1 cellular context compared by ENCODE assay signal in the genomic region with DNA sequence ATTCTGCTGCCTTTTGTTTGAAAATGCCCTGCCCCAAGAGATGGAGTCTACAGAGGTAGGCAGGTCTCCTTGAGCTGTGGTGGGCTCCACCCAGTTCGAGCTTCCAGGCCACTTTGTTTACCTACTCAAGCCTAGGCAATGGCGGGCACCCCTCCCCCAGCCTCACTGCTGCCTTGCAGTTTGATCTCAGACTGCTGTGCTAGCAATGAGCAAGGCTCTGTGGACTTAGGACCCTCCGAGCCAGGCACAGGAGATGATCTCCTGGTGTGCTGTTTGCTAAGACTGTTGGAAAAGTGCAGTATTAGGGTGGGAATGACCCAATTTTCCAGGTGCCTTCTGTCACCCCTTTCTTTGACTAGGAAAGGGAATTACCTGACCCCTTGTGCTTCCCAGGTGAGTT.
TF ChIP-seq lines count a peak whose summit lies in the region.
"Not testable (repeated sequence)": the region's sequence is repeated elsewhere in the genome, so short reads cannot be mapped to it uniquely, and the experiment has no call there.

No MANE protein-coding gene starts in this region.

TF ChIP-seq in HepG2, 621 proteins besides CTCF, POLR2A, EP300 and RAD21 (continued from another document):
- TF ChIP-seq FOXP4 (CRISPR knock-in tag; IDR thresholded peaks at IDR 0.05) (0 out of 2 replicates have a peak, but pooled peaks have one; percentile 37), POGZ (CRISPR knock-in tag; IDR thresholded peaks at IDR 0.05) (peak; percentile 60; the same call in 1 of the 2 replicates), ZNF556 (CRISPR knock-in tag; IDR thresholded peaks at IDR 0.05; ENCODE audit: borderline replicate concordance) (0 out of 2 replicates have a peak, but pooled peaks have one; percentile 35), SOX5 (CRISPR knock-in tag; IDR thresholded peaks at IDR 0.05; ENCODE audit: borderline replicate concordance) (peak; percentile 43; the same call in 1 of the 2 replicates), HNF4G (CRISPR knock-in tag; IDR thresholded peaks at IDR 0.05; ENCODE audit: borderline replicate concordance, low read depth) (peak; percentile 64; the same call in 1 of the 2 replicates), SALL1 (CRISPR knock-in tag; IDR thresholded peaks at IDR 0.05) (peak; percentile 87), YY1 (IDR thresholded peaks at IDR 0.05; ENCODE audit: insufficient read depth, insufficient replicate concordance, low read depth, low read length) (peak; percentile 39), MTA1 (CRISPR knock-in tag; IDR thresholded peaks at IDR 0.05; ENCODE audit: borderline replicate concordance) (peak; percentile 51; the same call in 1 of the 2 replicates), FOXA3 (CRISPR knock-in tag; IDR thresholded peaks at IDR 0.05) (0 out of 2 replicates have a peak, but pooled peaks have one; percentile 9), ZMYM3 (CRISPR knock-in tag; IDR thresholded peaks at IDR 0.05) (0 out of 2 replicates have a peak, but pooled peaks have one; percentile 42), ZSCAN31 (CRISPR knock-in tag; IDR thresholded peaks at IDR 0.05; ENCODE audit: low read depth) (peak; percentile 44; the same call in 1 of the 2 replicates), HOXA3 (CRISPR knock-in tag; IDR thresholded peaks at IDR 0.05) (peak; percentile 20; the same call in 1 of the 2 replicates), ZGPAT (CRISPR knock-in tag; IDR thresholded peaks at IDR 0.05) (peak; percentile 34; the same call in 1 of the 2 replicates), FOXA1 (CRISPR knock-in tag; IDR thresholded peaks at IDR 0.05) (peak; percentile 47)
- TF ChIP-seq HNF4G (IDR thresholded peaks at IDR 0.05; ENCODE audit: borderline replicate concordance, low read depth, low read length); FOXA1 (IDR thresholded peaks at IDR 0.05): not testable (repeated sequence)
- TF ChIP-seq, protein P1, sequence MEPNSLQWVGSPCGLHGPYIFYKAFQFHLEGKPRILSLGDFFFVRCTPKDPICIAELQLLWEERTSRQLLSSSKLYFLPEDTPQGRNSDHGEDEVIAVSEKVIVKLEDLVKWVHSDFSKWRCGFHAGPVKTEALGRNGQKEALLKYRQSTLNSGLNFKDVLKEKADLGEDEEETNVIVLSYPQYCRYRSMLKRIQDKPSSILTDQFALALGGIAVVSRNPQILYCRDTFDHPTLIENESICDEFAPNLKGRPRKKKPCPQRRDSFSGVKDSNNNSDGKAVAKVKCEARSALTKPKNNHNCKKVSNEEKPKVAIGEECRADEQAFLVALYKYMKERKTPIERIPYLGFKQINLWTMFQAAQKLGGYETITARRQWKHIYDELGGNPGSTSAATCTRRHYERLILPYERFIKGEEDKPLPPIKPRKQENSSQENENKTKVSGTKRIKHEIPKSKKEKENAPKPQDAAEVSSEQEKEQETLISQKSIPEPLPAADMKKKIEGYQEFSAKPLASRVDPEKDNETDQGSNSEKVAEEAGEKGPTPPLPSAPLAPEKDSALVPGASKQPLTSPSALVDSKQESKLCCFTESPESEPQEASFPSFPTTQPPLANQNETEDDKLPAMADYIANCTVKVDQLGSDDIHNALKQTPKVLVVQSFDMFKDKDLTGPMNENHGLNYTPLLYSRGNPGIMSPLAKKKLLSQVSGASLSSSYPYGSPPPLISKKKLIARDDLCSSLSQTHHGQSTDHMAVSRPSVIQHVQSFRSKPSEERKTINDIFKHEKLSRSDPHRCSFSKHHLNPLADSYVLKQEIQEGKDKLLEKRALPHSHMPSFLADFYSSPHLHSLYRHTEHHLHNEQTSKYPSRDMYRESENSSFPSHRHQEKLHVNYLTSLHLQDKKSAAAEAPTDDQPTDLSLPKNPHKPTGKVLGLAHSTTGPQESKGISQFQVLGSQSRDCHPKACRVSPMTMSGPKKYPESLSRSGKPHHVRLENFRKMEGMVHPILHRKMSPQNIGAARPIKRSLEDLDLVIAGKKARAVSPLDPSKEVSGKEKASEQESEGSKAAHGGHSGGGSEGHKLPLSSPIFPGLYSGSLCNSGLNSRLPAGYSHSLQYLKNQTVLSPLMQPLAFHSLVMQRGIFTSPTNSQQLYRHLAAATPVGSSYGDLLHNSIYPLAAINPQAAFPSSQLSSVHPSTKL (CRISPR knock-in tag; IDR thresholded peaks at IDR 0.05): peak; percentile 66
- TF ChIP-seq, protein P2, sequence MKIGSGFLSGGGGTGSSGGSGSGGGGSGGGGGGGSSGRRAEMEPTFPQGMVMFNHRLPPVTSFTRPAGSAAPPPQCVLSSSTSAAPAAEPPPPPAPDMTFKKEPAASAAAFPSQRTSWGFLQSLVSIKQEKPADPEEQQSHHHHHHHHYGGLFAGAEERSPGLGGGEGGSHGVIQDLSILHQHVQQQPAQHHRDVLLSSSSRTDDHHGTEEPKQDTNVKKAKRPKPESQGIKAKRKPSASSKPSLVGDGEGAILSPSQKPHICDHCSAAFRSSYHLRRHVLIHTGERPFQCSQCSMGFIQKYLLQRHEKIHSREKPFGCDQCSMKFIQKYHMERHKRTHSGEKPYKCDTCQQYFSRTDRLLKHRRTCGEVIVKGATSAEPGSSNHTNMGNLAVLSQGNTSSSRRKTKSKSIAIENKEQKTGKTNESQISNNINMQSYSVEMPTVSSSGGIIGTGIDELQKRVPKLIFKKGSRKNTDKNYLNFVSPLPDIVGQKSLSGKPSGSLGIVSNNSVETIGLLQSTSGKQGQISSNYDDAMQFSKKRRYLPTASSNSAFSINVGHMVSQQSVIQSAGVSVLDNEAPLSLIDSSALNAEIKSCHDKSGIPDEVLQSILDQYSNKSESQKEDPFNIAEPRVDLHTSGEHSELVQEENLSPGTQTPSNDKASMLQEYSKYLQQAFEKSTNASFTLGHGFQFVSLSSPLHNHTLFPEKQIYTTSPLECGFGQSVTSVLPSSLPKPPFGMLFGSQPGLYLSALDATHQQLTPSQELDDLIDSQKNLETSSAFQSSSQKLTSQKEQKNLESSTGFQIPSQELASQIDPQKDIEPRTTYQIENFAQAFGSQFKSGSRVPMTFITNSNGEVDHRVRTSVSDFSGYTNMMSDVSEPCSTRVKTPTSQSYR (CRISPR knock-in tag; IDR thresholded peaks at IDR 0.05; ENCODE audit: borderline replicate concordance): peak; percentile 96
